16 cellular contexts compared by ENCODE assay signal in genomic region chr9:99605016-99605743, GRCh38.
"Had no signal": no experiment of that assay in that cellular context is flagged by ENCODE, and none has a peak within 500 bp of the region (broad histone marks: within the 10 kb centered on the region; RNA-seq: fewer than 3 reads in every experiment).

No MANE protein-coding gene starts in this region.

- H3K27ac Mint-ChIP-seq: activated CD4-positive, alpha-beta memory T cell treated with anti-CD3 and anti-CD28 coated beads, Interleukin-2, amount 10 ng/mL, durations not matched to agents 7 days and 5 days; activated CD8-positive, alpha-beta memory T cell treated with anti-CD3 and anti-CD28 coated beads, Interleukin-2, amount 10 ng/mL, durations not matched to agents 7 days and 5 days; activated naive CD8-positive, alpha-beta T cell; dendritic cell treated with granulocyte-macrophage colony-stimulating factor and Interleukin-4, amounts not matched to agents 40 ng/mL and 50 ng/mL, for 4 days; mesothelial cell of epicardium; nephron; stimulated activated effector memory CD8-positive, alpha-beta T cell treated with anti-CD3 and anti-CD28 coated beads, Interleukin-12 subunit alpha, Interleukin-12 subunit beta, amount 100 ng/mL, for 72 hours had no signal

- H3K4me1 ChIP-seq: sigmoid colon, thyroid gland had no signal

- H3K9me3 Mint-ChIP-seq: nephron; stimulated activated effector memory CD8-positive, alpha-beta T cell treated with anti-CD3 and anti-CD28 coated beads, Interleukin-12 subunit alpha, Interleukin-12 subunit beta, amount 100 ng/mL, for 72 hours had no signal

- H3K4me3 ChIP-seq: lung, sigmoid colon, thyroid gland had no signal

- DNase-seq: activated CD4-positive, alpha-beta memory T cell treated with anti-CD3 and anti-CD28 coated beads, Interleukin-2, amount 10 ng/mL, durations not matched to agents 7 days and 5 days; activated CD4-positive, alpha-beta T cell treated with anti-CD3 and anti-CD28 coated beads for 48 hours; activated CD4-positive, CD25-positive, alpha-beta regulatory T cell; activated CD8-positive, alpha-beta memory T cell treated with anti-CD3 and anti-CD28 coated beads, Interleukin-2, amount 10 ng/mL, durations not matched to agents 7 days and 5 days; effector CD8-positive, alpha-beta T cell; islet precursor cell; sigmoid colon; stimulated activated CD4-positive, alpha-beta T cell treated with anti-CD3 and anti-CD28 coated beads, Interleukin-4, amount 100 ng/mL, for 24 hours; T-helper 9 cell; thyroid gland had no signal

- H3K27ac ChIP-seq: sigmoid colon, thyroid gland had no signal

- H3K36me3 Mint-ChIP-seq: activated naive CD8-positive, alpha-beta T cell; mesothelial cell of epicardium; stimulated activated effector memory CD8-positive, alpha-beta T cell treated with anti-CD3 and anti-CD28 coated beads, Interleukin-12 subunit alpha, Interleukin-12 subunit beta, amount 100 ng/mL, for 72 hours had no signal

- H3K4me3 Mint-ChIP-seq: activated CD4-positive, alpha-beta memory T cell treated with anti-CD3 and anti-CD28 coated beads, Interleukin-2, amount 10 ng/mL, durations not matched to agents 7 days and 5 days; activated CD8-positive, alpha-beta memory T cell treated with anti-CD3 and anti-CD28 coated beads, Interleukin-2, amount 10 ng/mL, durations not matched to agents 7 days and 5 days; activated naive CD8-positive, alpha-beta T cell; dendritic cell treated with granulocyte-macrophage colony-stimulating factor and Interleukin-4, amounts not matched to agents 40 ng/mL and 50 ng/mL, for 4 days; mesothelial cell of epicardium; nephron; stimulated activated effector memory CD8-positive, alpha-beta T cell treated with anti-CD3 and anti-CD28 coated beads, Interleukin-12 subunit alpha, Interleukin-12 subunit beta, amount 100 ng/mL, for 72 hours had no signal

- H3K36me3 ChIP-seq: sigmoid colon, thyroid gland had no signal

- H3K9me3 ChIP-seq: sigmoid colon, thyroid gland had no signal

- H3K27me3 ChIP-seq: sigmoid colon, thyroid gland had no signal
